9 cellular contexts compared by ENCODE assay signal in the genomic region with DNA sequence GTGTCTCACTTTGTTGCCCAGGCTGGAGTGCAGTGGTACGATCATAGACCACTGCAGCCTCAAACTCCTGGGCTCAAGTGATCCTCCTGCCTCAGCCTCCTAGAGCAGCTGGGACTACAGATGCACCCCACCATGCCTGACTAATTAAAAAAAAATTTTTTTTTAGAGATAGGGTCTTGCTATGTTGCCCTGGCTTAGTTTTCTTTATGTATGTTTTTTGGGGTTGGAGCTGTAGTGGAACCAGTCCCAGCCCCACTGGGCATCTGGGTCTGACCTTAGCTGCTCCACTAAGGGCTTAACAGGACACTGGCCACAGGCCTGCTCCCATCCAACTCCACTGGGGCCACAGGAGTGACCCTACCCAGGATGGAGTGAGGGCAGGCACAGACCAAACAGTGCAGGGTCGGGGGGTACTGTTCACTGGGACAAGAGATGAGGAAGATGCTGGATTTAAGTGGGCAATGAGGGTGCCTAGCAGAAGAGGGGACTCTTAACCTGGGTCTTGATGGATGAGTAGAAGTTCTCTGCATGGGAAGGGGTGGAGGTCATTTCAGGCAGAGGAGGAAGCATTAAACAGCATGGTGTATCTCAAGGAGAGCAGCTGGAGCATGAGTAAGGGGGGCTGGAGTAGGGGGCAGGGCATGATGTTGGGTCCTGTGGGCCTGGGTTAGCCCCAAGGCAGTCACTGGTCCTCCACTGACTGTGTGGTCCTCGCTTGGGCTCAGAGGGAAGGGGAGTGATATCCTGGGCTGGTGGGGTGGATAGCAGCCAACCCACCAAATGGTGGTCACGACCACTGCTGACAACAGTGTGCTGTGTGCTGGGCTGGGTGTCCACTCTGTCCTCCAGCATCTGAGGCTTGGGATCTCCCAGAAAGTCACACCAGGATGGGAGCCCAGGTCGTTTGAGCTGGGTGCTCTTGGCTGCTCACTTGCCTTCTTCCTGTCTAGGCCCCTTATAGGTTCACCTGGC. TPM values are rescaled to one million over a fixed set of nuclear protein-coding genes. Genes with fewer than 3 reads are reported as not detected.
DNase-seq lines count a peak whose midpoint lies in the region; ATAC-seq lines count a peak whose summit lies in the region.
"Had no signal": no experiment of that assay in that cellular context is flagged by ENCODE, and none has a peak within 500 bp of the region (broad histone marks: within the 10 kb centered on the region; RNA-seq: fewer than 3 reads in every experiment).

No MANE protein-coding gene starts in this region.

- no peak for ATAC-seq in stimulated activated naive CD8-positive, alpha-beta T cell treated with anti-CD3 and anti-CD28 coated beads, Interleukin-15, Interleukin-2, amounts not matched to agents 100 U/mL and 50 U/mL, for 24 hours
- ATAC-seq in memory B cell (ENCODE audit: low read depth) (no peak), HG02678 (IDR thresholded peaks at IDR 0.05; ENCODE audit: unreplicated experiment) (no peak), GM18909 (IDR thresholded peaks at IDR 0.05; ENCODE audit: poor library complexity, unreplicated experiment) (no peak)

- no peak for DNase-seq in stimulated activated naive CD8-positive, alpha-beta T cell treated with anti-CD3 and anti-CD28 coated beads, Interleukin-15, Interleukin-2, amounts not matched to agents 100 U/mL and 50 U/mL, for 24 hours
- no peak for DNase-seq in activated T-helper 1 cell treated with anti-CD3 and anti-CD28 coated beads, Interleukin-12 subunit alpha, Interleukin-12 subunit beta, Interleukin-2, Interleukin-4 antibody, amounts not matched to agents 30 ng/mL and 10 ng/mL and 1 ng/mL, durations not matched to agents 14 hours and 24 hours and 36 hours (ENCODE audit: low spot score)
- DNase-seq in memory B cell (ENCODE audit: low spot score in 2 of 2), result no peak
- DNase-seq in ACHN, result no peak
- no peak for DNase-seq in G401 (ENCODE audit: low spot score)
- DNase-seq: SHP77 had no signal

- H3K27me3 Mint-ChIP-seq in stimulated activated naive CD8-positive, alpha-beta T cell treated with anti-CD3 and anti-CD28 coated beads, Interleukin-15, Interleukin-2, amounts not matched to agents 100 ng/mL and 50 ng/mL, for 24 hours, result no peaks in the 10 kb centered on the region
- no peaks in the 10 kb centered on the region for H3K27me3 Mint-ChIP-seq in activated T-helper 1 cell treated with anti-CD3 and anti-CD28 coated beads, Interleukin-12 subunit alpha, Interleukin-12 subunit beta, Interleukin-2, Interleukin-4 antibody, amounts not matched to agents 30 ng/mL and 10 ng/mL and 1 ng/mL, durations not matched to agents 14 hours and 24 hours and 36 hours (ENCODE audit: insufficient read depth)
- no peaks in the 10 kb centered on the region for H3K27me3 Mint-ChIP-seq in memory B cell

- peak overlapping the region; percentile 0 for H3K4me3 Mint-ChIP-seq in stimulated activated naive CD8-positive, alpha-beta T cell treated with anti-CD3 and anti-CD28 coated beads, Interleukin-15, Interleukin-2, amounts not matched to agents 100 ng/mL and 50 ng/mL, for 24 hours
- peak overlapping the region; percentile 53 for H3K4me3 Mint-ChIP-seq in activated T-helper 1 cell treated with anti-CD3 and anti-CD28 coated beads, Interleukin-12 subunit alpha, Interleukin-12 subunit beta, Interleukin-2, Interleukin-4 antibody, amounts not matched to agents 30 ng/mL and 10 ng/mL and 1 ng/mL, durations not matched to agents 14 hours and 24 hours and 36 hours
- peak overlapping the region; percentile 68 for H3K4me3 Mint-ChIP-seq in memory B cell

- H3K9me3 Mint-ChIP-seq in stimulated activated naive CD8-positive, alpha-beta T cell treated with anti-CD3 and anti-CD28 coated beads, Interleukin-15, Interleukin-2, amounts not matched to agents 100 ng/mL and 50 ng/mL, for 24 hours, result no peaks in the 10 kb centered on the region
- no peaks in the 10 kb centered on the region for H3K9me3 Mint-ChIP-seq in activated T-helper 1 cell treated with anti-CD3 and anti-CD28 coated beads, Interleukin-12 subunit alpha, Interleukin-12 subunit beta, Interleukin-2, Interleukin-4 antibody, amounts not matched to agents 30 ng/mL and 10 ng/mL and 1 ng/mL, durations not matched to agents 14 hours and 24 hours and 36 hours
- H3K9me3 Mint-ChIP-seq in memory B cell, result no peaks in the 10 kb centered on the region

- H3K36me3 Mint-ChIP-seq in stimulated activated naive CD8-positive, alpha-beta T cell treated with anti-CD3 and anti-CD28 coated beads, Interleukin-15, Interleukin-2, amounts not matched to agents 100 ng/mL and 50 ng/mL, for 24 hours (ENCODE audit: low read depth), result peaks cover 22% of the 10 kb centered on the region
- H3K36me3 Mint-ChIP-seq in activated T-helper 1 cell treated with anti-CD3 and anti-CD28 coated beads, Interleukin-12 subunit alpha, Interleukin-12 subunit beta, Interleukin-2, Interleukin-4 antibody, amounts not matched to agents 30 ng/mL and 10 ng/mL and 1 ng/mL, durations not matched to agents 14 hours and 24 hours and 36 hours (ENCODE audit: low read depth), result peaks cover 30% of the 10 kb centered on the region
- peaks cover 6% of the 10 kb centered on the region for H3K36me3 Mint-ChIP-seq in memory B cell

- in situ Hi-C loops in ACHN (cut with HindIII; ENCODE audit: low pct_ligation_motif_present, low pct_unique_long_range_greater_than_20kb, low sequenced_read_pairs), result no loop called here
- in situ Hi-C loops in G401 (cut with HindIII; ENCODE audit: low sequenced_read_pairs), result no loop called here

- H3K4me1 Mint-ChIP-seq in stimulated activated naive CD8-positive, alpha-beta T cell treated with anti-CD3 and anti-CD28 coated beads, Interleukin-15, Interleukin-2, amounts not matched to agents 100 ng/mL and 50 ng/mL, for 24 hours (ENCODE audit: low read depth), result peaks cover 39% of the 10 kb centered on the region
- H3K4me1 Mint-ChIP-seq in activated T-helper 1 cell treated with anti-CD3 and anti-CD28 coated beads, Interleukin-12 subunit alpha, Interleukin-12 subunit beta, Interleukin-2, Interleukin-4 antibody, amounts not matched to agents 30 ng/mL and 10 ng/mL and 1 ng/mL, durations not matched to agents 14 hours and 24 hours and 36 hours (ENCODE audit: low read depth), result peaks cover 43% of the 10 kb centered on the region
- H3K4me1 Mint-ChIP-seq in memory B cell, result peaks cover 23% of the 10 kb centered on the region

- peak overlapping the region; percentile 68 for H3K27ac Mint-ChIP-seq in stimulated activated naive CD8-positive, alpha-beta T cell treated with anti-CD3 and anti-CD28 coated beads, Interleukin-15, Interleukin-2, amounts not matched to agents 100 ng/mL and 50 ng/mL, for 24 hours
- H3K27ac Mint-ChIP-seq in activated T-helper 1 cell treated with anti-CD3 and anti-CD28 coated beads, Interleukin-12 subunit alpha, Interleukin-12 subunit beta, Interleukin-2, Interleukin-4 antibody, amounts not matched to agents 30 ng/mL and 10 ng/mL and 1 ng/mL, durations not matched to agents 14 hours and 24 hours and 36 hours, result peak overlapping the region; percentile 20
- peak overlapping the region; percentile 11 for H3K27ac Mint-ChIP-seq in memory B cell

- intact Hi-C loops in activated T-helper 1 cell treated with anti-CD3 and anti-CD28 coated beads, Interleukin-12 subunit alpha, Interleukin-12 subunit beta, Interleukin-2, Interleukin-4 antibody, amounts not matched to agents 30 ng/mL and 10 ng/mL and 1 ng/mL, durations not matched to agents 14 hours and 24 hours and 36 hours (cut with micrococcal nuclease), result no loop called here

RNA-seq across cellular contexts. Expression of gene ADD1, which starts 24.1 kb away (rescaled TPM):
- total RNA-seq in activated T-helper 1 cell treated with anti-CD3 and anti-CD28 coated beads, Interleukin-12 subunit alpha, Interleukin-12 subunit beta, Interleukin-2, Interleukin-4 antibody, amounts not matched to agents 30 ng/mL and 10 ng/mL and 1 ng/mL, durations not matched to agents 14 hours and 24 hours and 36 hours, result 200 and 203 TPM in 2 replicates
- 82.3 and 121 TPM in 2 replicates for total RNA-seq in G401 (2014; rRNA removed; shearing (Covaris generic))

RNA-seq across cellular contexts. Expression of gene SH3BP2, which starts 26.6 kb away (rescaled TPM):
- total RNA-seq in activated T-helper 1 cell treated with anti-CD3 and anti-CD28 coated beads, Interleukin-12 subunit alpha, Interleukin-12 subunit beta, Interleukin-2, Interleukin-4 antibody, amounts not matched to agents 30 ng/mL and 10 ng/mL and 1 ng/mL, durations not matched to agents 14 hours and 24 hours and 36 hours, result 96.7 and 99.7 TPM in 2 replicates
- total RNA-seq in G401 (2014; rRNA removed; shearing (Covaris generic)), result 9.0 TPM in 2 replicates

Comparison
In these comparisons a context has a peak if more than half of its experiments do, and no peak if none do; other contexts are left out.
1. H3K27ac Mint-ChIP-seq: peak in every context shown above with its lines; median percentile 68 in stimulated activated naive CD8-positive, alpha-beta T cell treated with anti-CD3 and anti-CD28 coated beads, Interleukin-15, Interleukin-2, amounts not matched to agents 100 ng/mL and 50 ng/mL, for 24 hours; 20 in activated T-helper 1 cell treated with anti-CD3 and anti-CD28 coated beads, Interleukin-12 subunit alpha, Interleukin-12 subunit beta, Interleukin-2, Interleukin-4 antibody, amounts not matched to agents 30 ng/mL and 10 ng/mL and 1 ng/mL, durations not matched to agents 14 hours and 24 hours and 36 hours; 11 in memory B cell.
2. H3K4me3 Mint-ChIP-seq: peak in every context shown above with its lines; median percentile 68 in memory B cell; 53 in activated T-helper 1 cell treated with anti-CD3 and anti-CD28 coated beads, Interleukin-12 subunit alpha, Interleukin-12 subunit beta, Interleukin-2, Interleukin-4 antibody, amounts not matched to agents 30 ng/mL and 10 ng/mL and 1 ng/mL, durations not matched to agents 14 hours and 24 hours and 36 hours; 0 in stimulated activated naive CD8-positive, alpha-beta T cell treated with anti-CD3 and anti-CD28 coated beads, Interleukin-15, Interleukin-2, amounts not matched to agents 100 ng/mL and 50 ng/mL, for 24 hours.